ENCODE assay signal across 14 cellular contexts in genomic region chr13:26541041-26541440, GRCh38. TPM values are rescaled to one million over a fixed set of nuclear protein-coding genes. Genes with fewer than 3 reads are reported as not detected.
DNase-seq lines count a peak whose midpoint lies in the region; TF ChIP-seq lines count a peak whose summit lies in the region.
"Had no signal": no experiment of that assay in that cellular context is flagged by ENCODE, and none has a peak within 500 bp of the region (broad histone marks: within the 10 kb centered on the region; RNA-seq: fewer than 3 reads in every experiment).

No MANE protein-coding gene starts in this region.

- TF ChIP-seq POLR2A in thyroid gland (IDR thresholded peaks at IDR 0.05) = no peak

- intact Hi-C loops in thyroid gland (cut with DNase I) = no loop called here

- H3K27ac ChIP-seq in VCaP (peak overlapping the region; percentile 99), thyroid gland (no peak overlapping the region)
- H3K27ac ChIP-seq: BLaER1 treated with 17β-estradiol and CSF1 and Interleukin-3, amounts not matched to agents 10 nM and 100 nM had no signal

- peaks cover 3 to 7% of the 10 kb centered on the region in 2 donors for H3K4me1 ChIP-seq in thyroid gland
- H3K4me1 ChIP-seq: BLaER1 treated with 17β-estradiol and CSF1 and Interleukin-3, amounts not matched to agents 10 nM and 100 nM had no signal

- peak; percentile 38 for DNase-seq in DMS 273 treated with DMSO at 0.1 percent for 48 hours (lab: John Stamatoyannopoulos, UW)
- DNase-seq in NCI-H524 (lab: John Stamatoyannopoulos, UW) = peak; percentile 79 to 84
- peak; percentile 54 to 70 for DNase-seq in thyroid gland
- no peak for DNase-seq in NCI-H146 (lab: John Stamatoyannopoulos, UW)
- DNase-seq in NCI-H1105 (lab: John Stamatoyannopoulos, UW) = no peak
- no peak for DNase-seq in iPS-NIHi7 (ENCODE audit: extremely low spot score)
- DNase-seq: Calu3; CD8-positive, alpha-beta T cell; DMS153; DMS79; H9 had no signal

- H3K9me3 ChIP-seq in thyroid gland = no peaks in the 10 kb centered on the region
- H3K9me3 ChIP-seq: BLaER1 treated with 17β-estradiol and CSF1 and Interleukin-3, amounts not matched to agents 10 nM and 100 nM had no signal

- 27 to 47% methylated on average over 5 of the region's 5 CpGs for WGBS in thyroid gland, 2 donors

- H3K27me3 ChIP-seq in thyroid gland = no peaks in the 10 kb centered on the region
- H3K27me3 ChIP-seq: BLaER1 treated with 17β-estradiol and CSF1 and Interleukin-3, amounts not matched to agents 10 nM and 100 nM had no signal

- no peak overlapping the region for H3K4me3 ChIP-seq in thyroid gland (replicated peaks in 1 of 3)
- H3K4me3 ChIP-seq: BLaER1 treated with 17β-estradiol and CSF1 and Interleukin-3, amounts not matched to agents 10 nM and 100 nM; GM12878 had no signal

- H3K36me3 ChIP-seq in thyroid gland = no peaks in the 10 kb centered on the region
- H3K36me3 ChIP-seq: BLaER1 treated with 17β-estradiol and CSF1 and Interleukin-3, amounts not matched to agents 10 nM and 100 nM had no signal

- TF ChIP-seq CTCF in VCaP (conservative IDR thresholded peaks at IDR 0.05) = no peak
- no peak for TF ChIP-seq CTCF in thyroid gland (IDR thresholded peaks at IDR 0.05)

RNA-seq across cellular contexts. Expression of gene WASF3, which starts 16.4 kb away (rescaled TPM):
- 10 to 100 TPM; 41.0 to 56.1 (median 48.6) TPM for total RNA-seq in thyroid gland
- total RNA-seq: CD8-positive, alpha-beta T cell had no signal

Comparison
In these comparisons a context has a peak if more than half of its experiments do, and no peak if none do; other contexts are left out.
1. DNase-seq: peak in DMS 273 treated with DMSO at 0.1 percent for 48 hours (single experiment), NCI-H524 (2 of 2) and thyroid gland (2 of 2); none in NCI-H146 (single experiment), NCI-H1105 (single experiment) and iPS-NIHi7 (single experiment).